Comparison of ENCODE assay signal across 1 cellular context in the genomic region with DNA sequence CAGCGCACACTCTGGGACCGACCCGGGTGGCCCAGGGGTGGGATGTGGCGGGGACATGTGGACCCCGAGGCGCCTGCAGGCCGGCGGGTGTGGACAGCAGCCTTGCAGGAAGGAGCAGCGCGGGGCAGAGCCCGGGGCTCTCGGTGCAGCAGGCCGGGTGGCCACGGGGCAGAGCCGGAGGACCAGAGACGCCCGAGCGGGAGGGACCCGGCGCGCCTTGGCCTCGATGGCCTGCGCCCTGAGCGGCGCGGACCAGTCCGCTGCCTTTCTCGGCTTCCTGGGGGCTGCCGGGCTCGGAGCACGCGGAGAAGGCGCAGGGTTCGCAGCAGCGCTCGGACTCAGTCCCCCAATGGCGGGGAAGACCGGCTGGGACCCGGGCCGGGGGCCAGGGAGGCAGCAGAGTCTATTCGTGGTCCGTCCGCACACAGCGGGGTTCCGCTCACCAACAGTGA.
TF ChIP-seq lines count a peak whose summit lies in the region.

No MANE protein-coding gene starts in this region.

TF ChIP-seq in GM23338, 12 proteins besides CTCF, POLR2A, EP300 and RAD21 (continued from another document):
- TF ChIP-seq, protein P1, sequence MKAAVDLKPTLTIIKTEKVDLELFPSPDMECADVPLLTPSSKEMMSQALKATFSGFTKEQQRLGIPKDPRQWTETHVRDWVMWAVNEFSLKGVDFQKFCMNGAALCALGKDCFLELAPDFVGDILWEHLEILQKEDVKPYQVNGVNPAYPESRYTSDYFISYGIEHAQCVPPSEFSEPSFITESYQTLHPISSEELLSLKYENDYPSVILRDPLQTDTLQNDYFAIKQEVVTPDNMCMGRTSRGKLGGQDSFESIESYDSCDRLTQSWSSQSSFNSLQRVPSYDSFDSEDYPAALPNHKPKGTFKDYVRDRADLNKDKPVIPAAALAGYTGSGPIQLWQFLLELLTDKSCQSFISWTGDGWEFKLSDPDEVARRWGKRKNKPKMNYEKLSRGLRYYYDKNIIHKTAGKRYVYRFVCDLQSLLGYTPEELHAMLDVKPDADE (IDR thresholded peaks at IDR 0.05) = no peak
- TF ChIP-seq NANOG (IDR thresholded peaks at IDR 0.05; ENCODE audit: borderline replicate concordance) (no peak), POLR2AphosphoS5 (IDR thresholded peaks at IDR 0.05; ENCODE audit: low read depth) (no peak)
- TF ChIP-seq, protein P2, sequence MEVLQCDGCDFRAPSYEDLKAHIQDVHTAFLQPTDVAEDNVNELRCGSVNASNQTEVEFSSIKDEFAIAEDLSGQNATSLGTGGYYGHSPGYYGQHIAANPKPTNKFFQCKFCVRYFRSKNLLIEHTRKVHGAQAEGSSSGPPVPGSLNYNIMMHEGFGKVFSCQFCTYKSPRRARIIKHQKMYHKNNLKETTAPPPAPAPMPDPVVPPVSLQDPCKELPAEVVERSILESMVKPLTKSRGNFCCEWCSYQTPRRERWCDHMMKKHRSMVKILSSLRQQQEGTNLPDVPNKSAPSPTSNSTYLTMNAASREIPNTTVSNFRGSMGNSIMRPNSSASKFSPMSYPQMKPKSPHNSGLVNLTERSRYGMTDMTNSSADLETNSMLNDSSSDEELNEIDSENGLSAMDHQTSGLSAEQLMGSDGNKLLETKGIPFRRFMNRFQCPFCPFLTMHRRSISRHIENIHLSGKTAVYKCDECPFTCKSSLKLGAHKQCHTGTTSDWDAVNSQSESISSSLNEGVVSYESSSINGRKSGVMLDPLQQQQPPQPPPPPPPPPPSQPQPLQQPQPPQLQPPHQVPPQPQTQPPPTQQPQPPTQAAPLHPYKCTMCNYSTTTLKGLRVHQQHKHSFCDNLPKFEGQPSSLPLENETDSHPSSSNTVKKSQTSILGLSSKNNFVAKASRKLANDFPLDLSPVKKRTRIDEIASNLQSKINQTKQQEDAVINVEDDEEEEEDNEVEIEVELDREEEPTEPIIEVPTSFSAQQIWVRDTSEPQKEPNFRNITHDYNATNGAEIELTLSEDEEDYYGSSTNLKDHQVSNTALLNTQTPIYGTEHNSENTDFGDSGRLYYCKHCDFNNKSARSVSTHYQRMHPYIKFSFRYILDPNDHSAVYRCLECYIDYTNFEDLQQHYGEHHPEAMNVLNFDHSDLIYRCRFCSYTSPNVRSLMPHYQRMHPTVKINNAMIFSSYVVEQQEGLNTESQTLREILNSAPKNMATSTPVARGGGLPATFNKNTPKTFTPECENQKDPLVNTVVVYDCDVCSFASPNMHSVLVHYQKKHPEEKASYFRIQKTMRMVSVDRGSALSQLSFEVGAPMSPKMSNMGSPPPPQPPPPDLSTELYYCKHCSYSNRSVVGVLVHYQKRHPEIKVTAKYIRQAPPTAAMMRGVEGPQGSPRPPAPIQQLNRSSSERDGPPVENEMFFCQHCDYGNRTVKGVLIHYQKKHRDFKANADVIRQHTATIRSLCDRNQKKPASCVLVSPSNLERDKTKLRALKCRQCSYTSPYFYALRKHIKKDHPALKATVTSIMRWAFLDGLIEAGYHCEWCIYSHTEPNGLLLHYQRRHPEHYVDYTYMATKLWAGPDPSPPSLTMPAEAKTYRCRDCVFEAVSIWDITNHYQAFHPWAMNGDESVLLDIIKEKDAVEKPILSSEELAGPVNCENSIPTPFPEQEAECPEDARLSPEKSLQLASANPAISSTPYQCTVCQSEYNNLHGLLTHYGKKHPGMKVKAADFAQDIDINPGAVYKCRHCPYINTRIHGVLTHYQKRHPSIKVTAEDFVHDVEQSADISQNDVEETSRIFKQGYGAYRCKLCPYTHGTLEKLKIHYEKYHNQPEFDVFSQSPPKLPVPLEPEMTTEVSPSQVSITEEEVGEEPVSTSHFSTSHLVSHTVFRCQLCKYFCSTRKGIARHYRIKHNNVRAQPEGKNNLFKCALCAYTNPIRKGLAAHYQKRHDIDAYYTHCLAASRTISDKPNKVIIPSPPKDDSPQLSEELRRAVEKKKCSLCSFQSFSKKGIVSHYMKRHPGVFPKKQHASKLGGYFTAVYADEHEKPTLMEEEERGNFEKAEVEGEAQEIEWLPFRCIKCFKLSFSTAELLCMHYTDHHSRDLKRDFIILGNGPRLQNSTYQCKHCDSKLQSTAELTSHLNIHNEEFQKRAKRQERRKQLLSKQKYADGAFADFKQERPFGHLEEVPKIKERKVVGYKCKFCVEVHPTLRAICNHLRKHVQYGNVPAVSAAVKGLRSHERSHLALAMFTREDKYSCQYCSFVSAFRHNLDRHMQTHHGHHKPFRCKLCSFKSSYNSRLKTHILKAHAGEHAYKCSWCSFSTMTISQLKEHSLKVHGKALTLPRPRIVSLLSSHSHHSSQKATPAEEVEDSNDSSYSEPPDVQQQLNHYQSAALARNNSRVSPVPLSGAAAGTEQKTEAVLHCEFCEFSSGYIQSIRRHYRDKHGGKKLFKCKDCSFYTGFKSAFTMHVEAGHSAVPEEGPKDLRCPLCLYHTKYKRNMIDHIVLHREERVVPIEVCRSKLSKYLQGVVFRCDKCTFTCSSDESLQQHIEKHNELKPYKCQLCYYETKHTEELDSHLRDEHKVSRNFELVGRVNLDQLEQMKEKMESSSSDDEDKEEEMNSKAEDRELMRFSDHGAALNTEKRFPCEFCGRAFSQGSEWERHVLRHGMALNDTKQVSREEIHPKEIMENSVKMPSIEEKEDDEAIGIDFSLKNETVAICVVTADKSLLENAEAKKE (CRISPR knock-in tag; IDR thresholded peaks at IDR 0.05) = no peak
TF ChIP-seq in GM23338: peak in this region for 0.
